ENCODE assay signal across 21 cellular contexts in genomic region chr15:94929282-94929681, GRCh38.
"Had no signal": no experiment of that assay in that cellular context is flagged by ENCODE, and none has a peak within 500 bp of the region (broad histone marks: within the 10 kb centered on the region; RNA-seq: fewer than 3 reads in every experiment).

No MANE protein-coding gene starts in this region.

- H3K9me3 ChIP-seq: SJCRH30 had no signal

- H3K4me3 ChIP-seq: SJCRH30 had no signal

- H3K27ac ChIP-seq: SJCRH30 had no signal

- H3K36me3 ChIP-seq: SJCRH30 had no signal

- H3K27me3 ChIP-seq: SJCRH30 had no signal

- DNase-seq: IMR-90, Karpas-422, KG1, MM.1S, NCI-H1092 treated with DMSO at 0.1 percent for 48 hours, NCI-H1436, NCI-H187, NCI-H2029, NCI-H2081 treated with DMSO at 0.1 percent for 48 hours, NCI-H2171, NCI-H226, NCI-H446, NCI-H510A, NCI-H524 treated with DMSO at 0.1 percent for 48 hours, NCI-H69, NCI-H774, RPMI8226, SHP77 treated with DMSO at 0.1 percent for 48 hours, SJCRH30 had no signal

- ATAC-seq: HepG2, SK-N-SH treated with all-trans-retinoic acid at 6 μM for 48 hours had no signal

- H3K4me1 ChIP-seq: SJCRH30 had no signal
